ENCODE assay signal across 24 cellular contexts in the genomic region with DNA sequence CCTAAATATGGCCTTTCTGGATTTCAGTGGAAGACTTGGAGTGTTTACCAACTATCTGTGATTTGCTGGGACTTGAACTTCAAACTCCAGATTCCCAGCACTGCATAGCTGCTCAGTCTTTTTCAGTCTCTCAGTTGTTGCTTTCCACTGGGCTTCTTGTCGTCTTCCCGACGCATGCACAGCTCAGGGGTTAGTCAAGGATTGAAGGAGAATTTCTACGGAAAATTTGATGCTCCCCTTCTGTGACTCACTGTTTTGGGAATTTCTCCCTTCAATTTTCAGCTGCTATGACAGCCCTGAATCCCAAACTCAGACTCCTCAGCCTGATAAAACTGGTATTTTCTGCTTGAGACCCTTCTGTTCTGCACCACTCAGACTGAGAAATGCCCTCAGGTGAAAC.
A peak's percentile ranks its signal among the peaks of the same experiment; 100 is the strongest.
DNase-seq lines count a peak whose midpoint lies in the region; ATAC-seq, FAIRE-seq and TF ChIP-seq lines count a peak whose summit lies in the region.
"Had no signal": no experiment of that assay in that cellular context is flagged by ENCODE, and none has a peak within 500 bp of the region (broad histone marks: within the 10 kb centered on the region; RNA-seq: fewer than 3 reads in every experiment).

No MANE protein-coding gene starts in this region.

- H3K4me3 ChIP-seq in GM23248 (no peak overlapping the region), mesenchymal stem cell (ENCODE audit: insufficient read depth in 1 of 2, low read depth in 1 of 2, low read length in 2 of 2) (no peak overlapping the region)
- H3K4me3 ChIP-seq: cardiac muscle cell, lower lobe of right lung, upper lobe of left lung had no signal

- no peak overlapping the region for H4K8ac ChIP-seq in mesenchymal stem cell (ENCODE audit: low read length)

- 4 to 7% methylated on average over 4 of the region's 4 CpGs for WGBS in GM23248 (ENCODE audit: low coverage in 1 of 2, low lambda C conversion rate in 2 of 2, missing lambda C conversion rate in 2 of 2), 2 experiments
- WGBS in mesenchymal stem cell: 54% methylated on average over 4 of the region's 4 CpGs

- H2AFZ ChIP-seq in GM23248 (peak overlapping the region; percentile 40), mesenchymal stem cell (ENCODE audit: low read depth, low read length) (no peak overlapping the region)

- H3K79me2 ChIP-seq in GM23248 (ENCODE audit: insufficient read depth): no peaks in the 10 kb centered on the region

- H3K9me2 ChIP-seq in GM23248 (ENCODE audit: insufficient read depth): no peaks in the 10 kb centered on the region; the same call in 1 of the 2 replicates

- no peaks in the 10 kb centered on the region for H3K79me1 ChIP-seq in mesenchymal stem cell (replicated peaks; ENCODE audit: low read length, poor library complexity, severe bottlenecking)

- H3K4ac ChIP-seq in mesenchymal stem cell (ENCODE audit: low read depth in 1 of 2, low read length in 2 of 2): no peak overlapping the region

- H3K36me3 ChIP-seq in GM23248 (ENCODE audit: low read depth) (no peaks in the 10 kb centered on the region), mesenchymal stem cell (ENCODE audit: control insufficient read depth in 1 of 2, insufficient read depth in 2 of 2, low read depth in 1 of 2, low read length in 2 of 2) (no peaks in the 10 kb centered on the region)
- H3K36me3 ChIP-seq: cardiac muscle cell, lower lobe of right lung, neutrophil, upper lobe of left lung had no signal

- H3F3A ChIP-seq in GM23248 (ENCODE audit: insufficient read depth): peaks cover 24% of the 10 kb centered on the region

- H2BK120ac ChIP-seq in mesenchymal stem cell (ENCODE audit: low read depth, low read length): no peak overlapping the region

- H3K18ac ChIP-seq in mesenchymal stem cell (ENCODE audit: low read depth in 1 of 2, low read length in 2 of 2): no peak overlapping the region

- no peak overlapping the region for H2AK5ac ChIP-seq in mesenchymal stem cell (ENCODE audit: low read length, severe bottlenecking)

- no peak for FAIRE-seq in urothelium cell line (lab: Jason Lieb, UNC)
- FAIRE-seq: GM12891 had no signal

- no peaks in the 10 kb centered on the region for H3K9me3 ChIP-seq in GM23248 (ENCODE audit: low read depth)
- peaks cover 8% of the 10 kb centered on the region for H3K9me3 ChIP-seq in mesenchymal stem cell (ENCODE audit: control insufficient read depth, low read length)
- H3K9me3 ChIP-seq: lower lobe of right lung, neutrophil had no signal

- no peak overlapping the region for H2BK15ac ChIP-seq in mesenchymal stem cell (ENCODE audit: low read depth, poor library complexity, severe bottlenecking)

- H3K4me1 ChIP-seq in GM23248 (ENCODE audit: insufficient read depth) (peaks cover 21% of the 10 kb centered on the region), mesenchymal stem cell (ENCODE audit: control insufficient read depth, insufficient read depth, low read depth, low read length) (no peaks in the 10 kb centered on the region)
- H3K4me1 ChIP-seq: lower lobe of right lung, upper lobe of left lung had no signal

- H3K14ac ChIP-seq in mesenchymal stem cell (ENCODE audit: low read length in 2 of 2): no peak overlapping the region

- in situ Hi-C loops in GM23248 (cut with MboI): no loop called here

- no peak overlapping the region for H2BK5ac ChIP-seq in mesenchymal stem cell (ENCODE audit: low read depth, low read length, poor library complexity, severe bottlenecking)

- no peaks in the 10 kb centered on the region for H4K20me1 ChIP-seq in GM23248 (ENCODE audit: insufficient read depth)

- H4K91ac ChIP-seq in mesenchymal stem cell (ENCODE audit: low read length): no peak overlapping the region

- peak overlapping the region; percentile 66 for H3K27ac ChIP-seq in GM23248
- H3K27ac ChIP-seq in mesenchymal stem cell (ENCODE audit: low read length, poor library complexity, severe bottlenecking): no peak overlapping the region
- H3K27ac ChIP-seq: cardiac muscle cell, KMS-11, lower lobe of right lung, neutrophil, upper lobe of left lung, VCaP had no signal

- peak; percentile 86 for DNase-seq in GM23248
- peak; percentile 15 for DNase-seq in mesenchymal stem cell
- DNase-seq in urothelium cell line (ENCODE audit: low spot score): peak; percentile 50
- no peak for DNase-seq in COLO668 (lab: John Stamatoyannopoulos, UW; ENCODE audit: unreplicated experiment)
- DNase-seq in activated effector memory CD4-positive, alpha-beta T cell treated with Interleukin-2 at 50 U/mL for 16 hours: no peak
- DNase-seq in activated CD4-positive, alpha-beta T cell treated with anti-CD3 and anti-CD28 coated beads for 1 hour: no peak
- DNase-seq: activated CD4-positive, alpha-beta T cell treated with anti-CD3 and anti-CD28 coated beads, Interleukin-2, amount 10 ng/mL, durations not matched to agents 24 days and 14 days; activated naive CD4-positive, alpha-beta T cell treated with anti-CD3 and anti-CD28 coated beads, Interleukin-2, amount 10 ng/mL, durations not matched to agents 7 days and 5 days; activated T-cell treated with anti-CD3 and anti-CD28 coated beads, Interleukin-2, amount 50 U/mL, for 72 hours; anterior cingulate cortex; CD8-positive, alpha-beta T cell; HFFc6; lower lobe of right lung; NCI-H1694 treated with DMSO at 0.1 percent for 48 hours; NCI-H2171; NCI-H524; upper lobe of left lung had no signal

- H3K27me3 ChIP-seq in GM23248 (replicated peaks; ENCODE audit: insufficient read depth): no peaks in the 10 kb centered on the region
- peaks cover 0 to 11% of the 10 kb centered on the region in 2 experiments for H3K27me3 ChIP-seq in mesenchymal stem cell (ENCODE audit: control insufficient read depth in 1 of 2, insufficient read depth in 1 of 2, low read length in 2 of 2)
- H3K27me3 ChIP-seq: cardiac muscle cell, upper lobe of left lung had no signal

- no peak overlapping the region for H3K23ac ChIP-seq in mesenchymal stem cell (ENCODE audit: low read length in 2 of 2)

- ATAC-seq in SK-N-SH treated with all-trans-retinoic acid at 6 μM for 48 hours: peak; percentile 69
- ATAC-seq in GM21737 (IDR thresholded peaks at IDR 0.05; ENCODE audit: unreplicated experiment): no peak
- ATAC-seq: activated T-cell treated with anti-CD3 and anti-CD28 coated beads, Interleukin-2, amount 50 U/mL, for 72 hours; CD8-positive, alpha-beta T cell; lower lobe of right lung had no signal

- no peak overlapping the region for H2BK12ac ChIP-seq in mesenchymal stem cell (ENCODE audit: low read length in 2 of 2)

- H3K4me2 ChIP-seq in GM23248 (ENCODE audit: unreplicated experiment) (peak overlapping the region; percentile 41), mesenchymal stem cell (ENCODE audit: low read length, poor library complexity, severe bottlenecking) (no peak overlapping the region)
- H3K4me2 ChIP-seq: KMS-11 had no signal

- H3K9ac ChIP-seq in GM23248 (peak overlapping the region; percentile 65), mesenchymal stem cell (ENCODE audit: low read length) (peak overlapping the region; percentile 72)
- H3K9ac ChIP-seq: KMS-11 had no signal

TF ChIP-seq in SK-N-SH treated with all-trans-retinoic acid at 6 μM for 48 hours, 23 proteins besides CTCF, POLR2A, EP300 and RAD21:
- TF ChIP-seq, protein P1, sequence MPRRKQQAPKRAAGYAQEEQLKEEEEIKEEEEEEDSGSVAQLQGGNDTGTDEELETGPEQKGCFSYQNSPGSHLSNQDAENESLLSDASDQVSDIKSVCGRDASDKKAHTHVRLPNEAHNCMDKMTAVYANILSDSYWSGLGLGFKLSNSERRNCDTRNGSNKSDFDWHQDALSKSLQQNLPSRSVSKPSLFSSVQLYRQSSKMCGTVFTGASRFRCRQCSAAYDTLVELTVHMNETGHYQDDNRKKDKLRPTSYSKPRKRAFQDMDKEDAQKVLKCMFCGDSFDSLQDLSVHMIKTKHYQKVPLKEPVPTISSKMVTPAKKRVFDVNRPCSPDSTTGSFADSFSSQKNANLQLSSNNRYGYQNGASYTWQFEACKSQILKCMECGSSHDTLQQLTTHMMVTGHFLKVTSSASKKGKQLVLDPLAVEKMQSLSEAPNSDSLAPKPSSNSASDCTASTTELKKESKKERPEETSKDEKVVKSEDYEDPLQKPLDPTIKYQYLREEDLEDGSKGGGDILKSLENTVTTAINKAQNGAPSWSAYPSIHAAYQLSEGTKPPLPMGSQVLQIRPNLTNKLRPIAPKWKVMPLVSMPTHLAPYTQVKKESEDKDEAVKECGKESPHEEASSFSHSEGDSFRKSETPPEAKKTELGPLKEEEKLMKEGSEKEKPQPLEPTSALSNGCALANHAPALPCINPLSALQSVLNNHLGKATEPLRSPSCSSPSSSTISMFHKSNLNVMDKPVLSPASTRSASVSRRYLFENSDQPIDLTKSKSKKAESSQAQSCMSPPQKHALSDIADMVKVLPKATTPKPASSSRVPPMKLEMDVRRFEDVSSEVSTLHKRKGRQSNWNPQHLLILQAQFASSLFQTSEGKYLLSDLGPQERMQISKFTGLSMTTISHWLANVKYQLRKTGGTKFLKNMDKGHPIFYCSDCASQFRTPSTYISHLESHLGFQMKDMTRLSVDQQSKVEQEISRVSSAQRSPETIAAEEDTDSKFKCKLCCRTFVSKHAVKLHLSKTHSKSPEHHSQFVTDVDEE (CRISPR knock-in tag; IDR thresholded peaks at IDR 0.05): no peak
- no peak for TF ChIP-seq ZFP30 (CRISPR knock-in tag; IDR thresholded peaks at IDR 0.05)
- TF ChIP-seq ZNF565 (CRISPR knock-in tag; conservative IDR thresholded peaks at IDR 0.05; ENCODE audit: low read depth): no peak
- TF ChIP-seq ZC3H10 (CRISPR knock-in tag; IDR thresholded peaks at IDR 0.05): no peak
- TF ChIP-seq ZNF8 (CRISPR knock-in tag; IDR thresholded peaks at IDR 0.05): no peak
- no peak for TF ChIP-seq SNAI2 (CRISPR knock-in tag; IDR thresholded peaks at IDR 0.05)
- no peak for TF ChIP-seq TOX (CRISPR knock-in tag; IDR thresholded peaks at IDR 0.05; ENCODE audit: borderline replicate concordance)
- TF ChIP-seq, protein P2, sequence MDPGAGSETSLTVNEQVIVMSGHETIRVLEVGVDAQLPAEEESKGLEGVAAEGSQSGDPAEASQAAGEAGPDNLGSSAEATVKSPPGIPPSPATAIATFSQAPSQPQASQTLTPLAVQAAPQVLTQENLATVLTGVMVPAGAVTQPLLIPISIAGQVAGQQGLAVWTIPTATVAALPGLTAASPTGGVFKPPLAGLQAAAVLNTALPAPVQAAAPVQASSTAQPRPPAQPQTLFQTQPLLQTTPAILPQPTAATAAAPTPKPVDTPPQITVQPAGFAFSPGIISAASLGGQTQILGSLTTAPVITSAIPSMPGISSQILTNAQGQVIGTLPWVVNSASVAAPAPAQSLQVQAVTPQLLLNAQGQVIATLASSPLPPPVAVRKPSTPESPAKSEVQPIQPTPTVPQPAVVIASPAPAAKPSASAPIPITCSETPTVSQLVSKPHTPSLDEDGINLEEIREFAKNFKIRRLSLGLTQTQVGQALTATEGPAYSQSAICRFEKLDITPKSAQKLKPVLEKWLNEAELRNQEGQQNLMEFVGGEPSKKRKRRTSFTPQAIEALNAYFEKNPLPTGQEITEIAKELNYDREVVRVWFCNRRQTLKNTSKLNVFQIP (CRISPR knock-in tag; IDR thresholded peaks at IDR 0.05; ENCODE audit: borderline replicate concordance, low read depth): no peak
- TF ChIP-seq BACH2 (CRISPR knock-in tag; IDR thresholded peaks at IDR 0.05; ENCODE audit: borderline replicate concordance): no peak
- no peak for TF ChIP-seq ZFP3 (CRISPR knock-in tag; IDR thresholded peaks at IDR 0.05)
- TF ChIP-seq CSDC2 (CRISPR knock-in tag; IDR thresholded peaks at IDR 0.05): no peak
- TF ChIP-seq TCF4 (CRISPR knock-in tag; IDR thresholded peaks at IDR 0.05; ENCODE audit: borderline replicate concordance): no peak

Comparison
In these comparisons a context has a peak if more than half of its experiments do, and no peak if none do; other contexts are left out.
1. DNase-seq: peak in GM23248 (single experiment), mesenchymal stem cell (single experiment) and urothelium cell line (single experiment); none in COLO668 (single experiment), activated effector memory CD4-positive, alpha-beta T cell treated with Interleukin-2 at 50 U/mL for 16 hours (single experiment) and activated CD4-positive, alpha-beta T cell treated with anti-CD3 and anti-CD28 coated beads for 1 hour (single experiment).